In the genomic region with DNA sequence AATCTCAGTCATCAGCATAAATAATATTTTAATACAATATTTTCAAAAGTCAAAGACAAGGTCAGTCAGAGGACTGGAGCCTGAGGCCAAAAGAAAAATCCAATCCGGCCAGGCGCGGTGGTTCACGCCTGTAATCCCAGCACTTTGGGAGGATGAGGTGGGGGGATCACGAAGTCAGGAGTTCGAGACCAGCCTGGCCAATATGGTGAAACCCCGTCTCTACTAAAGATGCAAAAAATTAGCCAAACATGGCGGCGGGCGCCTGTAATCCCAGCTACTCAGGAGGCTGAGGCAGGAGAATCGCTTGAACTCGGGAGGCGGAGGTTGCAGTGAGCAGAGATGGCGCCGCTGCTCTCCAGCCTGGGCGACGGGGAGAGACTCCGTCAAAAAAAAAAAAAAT, we compare ENCODE assay signal across 8 cellular contexts. TPM values are rescaled to one million over a fixed set of nuclear protein-coding genes. Genes with fewer than 3 reads are reported as not detected.
A peak's percentile ranks its signal among the peaks of the same experiment; 100 is the strongest.
DNase-seq lines count a peak whose midpoint lies in the region; ATAC-seq and TF ChIP-seq lines count a peak whose summit lies in the region.
"Not testable (repeated sequence)": the region's sequence is repeated elsewhere in the genome, so short reads cannot be mapped to it uniquely, and the experiment has no call there.

No MANE protein-coding gene starts in this region.

- H3K27me3 Mint-ChIP-seq in activated T-cell treated with anti-CD3 and anti-CD28 coated beads, Interleukin-2, amount 50 U/mL, for 4 hours (ENCODE audit: low read depth) = not testable (repeated sequence)

- H3K9ac ChIP-seq in HUES48 (ENCODE audit: low read depth, low read length) (peak overlapping the region; percentile 62), subcutaneous abdominal adipose tissue (ENCODE audit: low read length in 5 of 5) (peak overlapping the region in 3 of 5 donors; percentile 80 to 86 (median 82))
- not testable (repeated sequence) for H3K9ac ChIP-seq in parathyroid adenoma

- not testable (repeated sequence) for H3K4me2 ChIP-seq in parathyroid adenoma (ENCODE audit: low read length)

- H3K4me3 ChIP-seq in ACC112 (ENCODE audit: low read depth, low read length) = peak overlapping the region; percentile 80
- H3K4me3 ChIP-seq in HUES48 (ENCODE audit: low read depth, low read length) = peak overlapping the region; percentile 64
- peak overlapping the region; percentile 57 for H3K4me3 ChIP-seq in choroid plexus epithelial cell (ENCODE audit: low read depth, low read length)
- peak overlapping the region; percentile 35 for H3K4me3 ChIP-seq in cardiac muscle cell
- not testable (repeated sequence) for H3K4me3 ChIP-seq in parathyroid adenoma (ENCODE audit: low read depth, low read length)
- peak overlapping the region in 4 of 5 donors; percentile 71 to 77 (median 75) for H3K4me3 ChIP-seq in subcutaneous abdominal adipose tissue (ENCODE audit: low read depth in 1 of 5, low read length in 5 of 5)

- not testable (repeated sequence) for H2AFZ ChIP-seq in ACC112 (ENCODE audit: low read length, unreplicated experiment)
- H2AFZ ChIP-seq in parathyroid adenoma = peak overlapping the region; percentile 94

- not testable (repeated sequence) for H3K27me3 ChIP-seq in ACC112 (ENCODE audit: insufficient read depth, low read length); HUES48 (ENCODE audit: control insufficient read depth, insufficient read depth, low read length); cardiac muscle cell; parathyroid adenoma (ENCODE audit: control insufficient read depth, insufficient read depth, low read length); subcutaneous abdominal adipose tissue (ENCODE audit: control insufficient read depth in 5 of 5, insufficient read depth in 4 of 5, low read length in 5 of 5)

- not testable (repeated sequence) for H3K36me3 ChIP-seq in ACC112 (ENCODE audit: insufficient read depth, low read length); HUES48 (ENCODE audit: control insufficient read depth, insufficient read depth, low read length); cardiac muscle cell; parathyroid adenoma (ENCODE audit: control insufficient read depth, insufficient read depth, low read length); subcutaneous abdominal adipose tissue (ENCODE audit: control insufficient read depth in 5 of 5, insufficient read depth in 5 of 5, low read length in 5 of 5)

- H3K79me2 ChIP-seq in ACC112 (ENCODE audit: control insufficient read depth, insufficient read depth, low read length, unreplicated experiment); parathyroid adenoma: not testable (repeated sequence)

- H3K4me3 Mint-ChIP-seq in activated T-cell treated with anti-CD3 and anti-CD28 coated beads, Interleukin-2, amount 50 U/mL, for 4 hours = peak overlapping the region; percentile 81

- not testable (repeated sequence) for DNase-seq in activated T-cell treated with anti-CD3 and anti-CD28 coated beads, Interleukin-2, amount 50 U/mL, for 4 hours; choroid plexus epithelial cell (ENCODE audit: low read depth); cardiac muscle cell (ENCODE audit: low read depth in 1 of 2, low spot score in 1 of 2)
- peak; percentile 47 for DNase-seq in mesenteric fat pad (ENCODE audit: low spot score)

- not testable (repeated sequence) for ATAC-seq in activated T-cell treated with anti-CD3 and anti-CD28 coated beads, Interleukin-2, amount 50 U/mL, for 4 hours

- not testable (repeated sequence) for H3K36me3 Mint-ChIP-seq in activated T-cell treated with anti-CD3 and anti-CD28 coated beads, Interleukin-2, amount 50 U/mL, for 4 hours (ENCODE audit: insufficient read depth)

- H3K4me1 Mint-ChIP-seq in activated T-cell treated with anti-CD3 and anti-CD28 coated beads, Interleukin-2, amount 50 U/mL, for 4 hours (ENCODE audit: low read depth) = peaks cover 26% of the 10 kb centered on the region

- H3K9me3 ChIP-seq in HUES48 (ENCODE audit: control insufficient read depth, insufficient read depth, low read length); cardiac muscle cell (ENCODE audit: low read depth); parathyroid adenoma (ENCODE audit: control insufficient read depth, low read length); subcutaneous abdominal adipose tissue (ENCODE audit: control insufficient read depth in 5 of 5, low read length in 5 of 5): not testable (repeated sequence)

- TF ChIP-seq CTCF in choroid plexus epithelial cell (conservative IDR thresholded peaks at IDR 0.05; ENCODE audit: low read depth, low read length); cardiac muscle cell (IDR thresholded peaks at IDR 0.05; ENCODE audit: low read depth, low read length); parathyroid adenoma (IDR thresholded peaks at IDR 0.05): not testable (repeated sequence)

- not testable (repeated sequence) for H3K9me3 Mint-ChIP-seq in activated T-cell treated with anti-CD3 and anti-CD28 coated beads, Interleukin-2, amount 50 U/mL, for 4 hours

- H3K4me1 ChIP-seq in ACC112 (ENCODE audit: control insufficient read depth, insufficient read depth, low read length, unreplicated experiment); parathyroid adenoma: not testable (repeated sequence)
- H3K4me1 ChIP-seq in HUES48 (ENCODE audit: control insufficient read depth, insufficient read depth, low read length) (peaks cover 23% of the 10 kb centered on the region), cardiac muscle cell (ENCODE audit: low read depth) (peaks cover 11% of the 10 kb centered on the region), subcutaneous abdominal adipose tissue (ENCODE audit: control insufficient read depth in 5 of 5, insufficient read depth in 5 of 5, low read length in 5 of 5) (peaks cover 2 to 33% (median 10%) of the 10 kb centered on the region in 5 donors)

- not testable (repeated sequence) for H3K27ac ChIP-seq in ACC112 (ENCODE audit: low read depth, low read length); cardiac muscle cell; parathyroid adenoma
- peak overlapping the region; percentile 98 for H3K27ac ChIP-seq in HUES48 (ENCODE audit: low read depth, low read length)
- peak overlapping the region; percentile 81 for H3K27ac ChIP-seq in subcutaneous abdominal adipose tissue (ENCODE audit: low read depth, low read length)

RNA-seq across cellular contexts. Expression of gene RNF130, which starts 18.1 kb away (rescaled TPM):
- total RNA-seq in activated T-cell treated with anti-CD3 and anti-CD28 coated beads, Interleukin-2, amount 50 U/mL, for 4 hours = 10 to 100 TPM; 17.2 to 19.5 (median 18.4) TPM
- total RNA-seq in cardiac muscle cell (73.0 and 83.0 TPM in 2 replicates), mesenteric fat pad (135 TPM)
- 60.3 and 69.6 TPM in 2 replicates for polyA plus RNA-seq in cardiac muscle cell
